ENCODE assay signal across 4 cellular contexts in the genomic region with DNA sequence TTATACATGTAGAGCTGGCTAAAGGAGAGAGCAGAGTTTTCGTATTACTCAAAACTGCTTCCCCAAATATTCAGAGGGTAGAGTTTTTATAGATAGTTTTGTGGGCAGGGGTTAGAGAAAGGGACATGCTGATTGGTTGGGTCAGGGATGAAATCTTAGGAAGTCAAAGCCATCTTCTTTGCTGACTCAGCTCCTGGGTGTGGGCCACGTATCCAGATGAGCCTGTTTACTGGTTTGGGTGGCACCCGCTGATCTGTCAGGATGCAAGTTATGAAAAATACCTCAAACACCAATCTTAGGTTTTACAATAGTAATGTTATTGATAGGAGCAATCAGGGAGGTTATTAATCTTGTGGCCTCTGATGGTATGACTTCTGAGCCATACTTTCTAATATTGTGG.
DNase-seq lines count a peak whose midpoint lies in the region; ATAC-seq, FAIRE-seq and TF ChIP-seq lines count a peak whose summit lies in the region.
"Not testable (repeated sequence)": the region's sequence is repeated elsewhere in the genome, so short reads cannot be mapped to it uniquely, and the experiment has no call there.

No MANE protein-coding gene starts in this region.

- H3K36me3 ChIP-seq in HepG2 (replicated peaks in 1 of 2; ENCODE audit: control insufficient read depth in 1 of 2, insufficient read depth in 2 of 2, low read length in 2 of 2); testis (ENCODE audit: low read depth, missing control alignments): not testable (repeated sequence)

- CTCF ChIA-PET in HepG2 (lab: Yijun Ruan, JAX; ENCODE audit: low intra/inter-chr PET ratio, low total read pairs), result not testable (repeated sequence)

- not testable (repeated sequence) for BruUV-seq in HepG2 (replicated peaks; lab: Mats Ljungman, UMichigan)

- H2AFZ ChIP-seq in HepG2 (ENCODE audit: low read length), result not testable (repeated sequence)

- not testable (repeated sequence) for TF ChIP-seq CTCF in epithelial cell of esophagus (IDR thresholded peaks at IDR 0.05; ENCODE audit: insufficient read depth, low read depth, low read length, missing control alignments); HepG2 (CRISPR knock-in tag; IDR thresholded peaks at IDR 0.05); testis (IDR thresholded peaks at IDR 0.05)

- H3K27me3 ChIP-seq in HepG2 (ENCODE audit: control insufficient read depth in 1 of 2, insufficient read depth in 2 of 2, low read length in 2 of 2); testis: not testable (repeated sequence)

- 20% methylated on average over 3 of the region's 3 CpGs for WGBS in HepG2 (ENCODE audit: low lambda C conversion rate)
- WGBS in testis, 2 donors, result 68 to 82% methylated on average over 3 of the region's 3 CpGs

- not testable (repeated sequence) for H3K79me2 ChIP-seq in HepG2 (ENCODE audit: insufficient read depth, low read length)

- peak; percentile 63 for ATAC-seq in esophagus mucosa
- ATAC-seq in HepG2, result not testable (repeated sequence)

- H3K4me3 ChIP-seq in epithelial cell of esophagus (ENCODE audit: low read length); HepG2 (replicated peaks in 1 of 3; ENCODE audit: insufficient read depth in 1 of 3, low read depth in 2 of 3, low read length in 3 of 3); testis: not testable (repeated sequence)

- POLR2A ChIA-PET in HepG2 (lab: Yijun Ruan, JAX), result not testable (repeated sequence)

- peaks cover 43% of the 10 kb centered on the region for H3K9me3 ChIP-seq in HepG2 (ENCODE audit: low read length)
- not testable (repeated sequence) for H3K9me3 ChIP-seq in testis

- in situ Hi-C loops in HepG2 (cut with HindIII; ENCODE audit: extremely low pct_ligation_motif_present, low pct_unique_long_range_greater_than_20kb), result not testable (repeated sequence)

- not testable (repeated sequence) for TF ChIP-seq EP300 in HepG2 (IDR thresholded peaks at IDR 0.05; ENCODE audit: low read depth in 2 of 2, low read length in 2 of 2); HepG2 (CRISPR knock-in tag; IDR thresholded peaks at IDR 0.05; ENCODE audit: borderline replicate concordance)

- H4K20me1 ChIP-seq in HepG2 (ENCODE audit: insufficient read depth, low read length), result not testable (repeated sequence)

- DNase-seq in epithelial cell of esophagus (ENCODE audit: low read depth) (peak; percentile 29), testis (peak; percentile 56)
- DNase-seq in HepG2 (ENCODE audit: low spot score), result not testable (repeated sequence)

- not testable (repeated sequence) for FAIRE-seq in HepG2 (lab: Jason Lieb, UNC)

- H3K4me1 ChIP-seq in HepG2 (ENCODE audit: insufficient read depth, low read length); testis: not testable (repeated sequence)

- not testable (repeated sequence) for H3K9ac ChIP-seq in HepG2 (ENCODE audit: insufficient read depth, low read depth, low read length)

- not testable (repeated sequence) for TF ChIP-seq POLR2A in HepG2 (IDR thresholded peaks at IDR 0.05; ENCODE audit: insufficient read depth in 1 of 2, low read depth in 2 of 2, low read length in 2 of 2); testis (IDR thresholded peaks at IDR 0.05)

- not testable (repeated sequence) for H3K4me2 ChIP-seq in HepG2 (ENCODE audit: low read depth, low read length)

- intact Hi-C loops in HepG2 (cut with micrococcal nuclease; ENCODE audit: unreplicated experiment); testis (cut with DNase I; ENCODE audit: low total_unique reads): not testable (repeated sequence)

- H3K27ac ChIP-seq in HepG2 (ENCODE audit: extremely low read length, insufficient read depth, low read length); testis: not testable (repeated sequence)

- not testable (repeated sequence) for TF ChIP-seq RAD21 in HepG2 (CRISPR knock-in tag; IDR thresholded peaks at IDR 0.05)

TF ChIP-seq in HepG2, 621 proteins besides CTCF, POLR2A, EP300 and RAD21:
- TF ChIP-seq MAFK (conservative IDR thresholded peaks at IDR 0.05 in 1 of 2, IDR thresholded peaks at IDR 0.05 in 1 of 2; ENCODE audit: low read length in 2 of 2), result peak; percentile 15 to 64; a peak in 3 of 4 replicates
- peak; percentile 18; the same call in 1 of the 2 replicates for TF ChIP-seq MAFF (IDR thresholded peaks at IDR 0.05; ENCODE audit: low read depth, low read length)
TF ChIP-seq in HepG2: peak in this region for 2; not testable (repeated sequence) for 619.
